Comparison of ENCODE assay signal across 9 cellular contexts in genomic region chr17:44587339-44587738, GRCh38. TPM values are rescaled to one million over a fixed set of nuclear protein-coding genes. Genes with fewer than 3 reads are reported as not detected.
A peak's percentile ranks its signal among the peaks of the same experiment; 100 is the strongest.
DNase-seq lines count a peak whose midpoint lies in the region; ATAC-seq and TF ChIP-seq lines count a peak whose summit lies in the region.
"Had no signal": no experiment of that assay in that cellular context is flagged by ENCODE, and none has a peak within 500 bp of the region (broad histone marks: within the 10 kb centered on the region; RNA-seq: fewer than 3 reads in every experiment).

No MANE protein-coding gene starts in this region.

- H3K27ac Mint-ChIP-seq in brain, result peak overlapping the region in 3 of 5 experiments; percentile 37 to 79 (median 70)
- H3K27ac Mint-ChIP-seq: B cell had no signal

- H3K36me3 Mint-ChIP-seq in brain, result no peaks in the 10 kb centered on the region

- no peak for TF ChIP-seq CTCF in brain (conservative IDR thresholded peaks at IDR 0.05)

- H3K27me3 Mint-ChIP-seq in brain, result no peaks in the 10 kb centered on the region

- peak overlapping the region in 1 of 5 experiments; percentile 37 for H3K4me3 Mint-ChIP-seq in brain
- H3K4me3 Mint-ChIP-seq: B cell had no signal

- H3K9me3 Mint-ChIP-seq in brain, result peaks cover 0 to 5% (median 0%) of the 10 kb centered on the region in 5 experiments

- peaks cover 13% of the 10 kb centered on the region for H3K4me1 Mint-ChIP-seq in brain
- H3K4me1 Mint-ChIP-seq: B cell had no signal

- DNase-seq in 8988T, result peak; percentile 50
- peak; percentile 90 for DNase-seq in HT1080 (ENCODE audit: low read depth)
- peak; percentile 100 for DNase-seq in islet precursor cell
- no peak for DNase-seq in activated gamma-delta T cell (lab: John Stamatoyannopoulos, UW)

- ATAC-seq in GM19023 (IDR thresholded peaks at IDR 0.05; ENCODE audit: unreplicated experiment) (no peak), HG03342 (IDR thresholded peaks at IDR 0.05; ENCODE audit: unreplicated experiment) (no peak), GM21526 (IDR thresholded peaks at IDR 0.05; ENCODE audit: low FRiP score, unreplicated experiment) (no peak)

RNA-seq across cellular contexts. Expression of gene FZD2, which starts 30.1 kb away (rescaled TPM):
- total RNA-seq in HT1080 (2014; rRNA removed; shearing (Covaris generic)), result 9.7 and 14.6 TPM in 2 replicates
- 22.3 and 25.9 TPM in 2 replicates for polyA plus RNA-seq in HT1080 (2015; cell fraction: cytosol; rRNA removed)
- 36.3 and 39.4 TPM in 2 replicates for polyA plus RNA-seq in HT1080 (2015; cell fraction: nucleus; rRNA removed)
- 6.1 TPM for polyA plus RNA-seq in brain (ENCODE audit: insufficient read depth, low read depth, low replicate concordance)
